ENCODE assay signal across 8 cellular contexts in the genomic region with DNA sequence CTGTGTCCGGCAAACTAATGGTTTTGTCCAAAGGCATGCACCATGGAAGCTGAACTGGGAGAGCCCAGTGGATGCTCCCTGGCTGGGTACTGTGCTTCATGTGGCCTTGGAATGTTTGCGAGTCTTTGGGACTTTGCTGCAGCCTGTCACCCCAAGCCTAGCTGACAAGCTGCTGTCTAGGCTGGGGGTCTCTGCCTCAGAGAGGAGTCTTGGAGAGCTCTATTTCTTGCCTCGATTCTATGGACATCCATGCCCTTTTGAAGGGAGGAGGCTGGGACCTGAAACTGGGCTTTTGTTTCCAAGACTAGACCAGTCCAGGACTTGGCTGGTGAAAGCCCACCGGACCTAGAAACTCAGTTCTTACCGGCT. TPM values are rescaled to one million over a fixed set of nuclear protein-coding genes. Genes with fewer than 3 reads are reported as not detected.
DNase-seq lines count a peak whose midpoint lies in the region; FAIRE-seq and TF ChIP-seq lines count a peak whose summit lies in the region.

No MANE protein-coding gene starts in this region.

- intact Hi-C loops in ovary (cut with DNase I) = loop anchor here in 1 of 4 donors (10.0 kb wide), 1 partner anchor 192 kb away; a partner anchor contains a TSS

- H2AFZ ChIP-seq in H1 (ENCODE audit: low read length) = no peak overlapping the region
- no peak overlapping the region for H2AFZ ChIP-seq in neural progenitor cell (replicated peaks)

- H3K9me3 Mint-ChIP-seq in neural progenitor cell = no peaks in the 10 kb centered on the region

- POLR2A ChIA-PET in H1 (lab: Charles Lee; ENCODE audit: partially characterized antibody) = interaction anchor here (0.7 to 2.8 kb wide), 6 partner anchors 10 to 1537 kb away, joined by 3 to 26 read pairs (median 3); a partner anchor contains a TSS

- no peak overlapping the region for H4K91ac ChIP-seq in H1 (replicated peaks; ENCODE audit: insufficient read length, low read length)

- no peak overlapping the region for H3K4ac ChIP-seq in H1 (replicated peaks; ENCODE audit: insufficient read length, low read depth, low read length)

- H2AK5ac ChIP-seq in H1 (ENCODE audit: low read depth, low read length) = no peak overlapping the region

- H2BK12ac ChIP-seq in H1 (ENCODE audit: low read depth, low read length) = no peak overlapping the region

- H2BK20ac ChIP-seq in H1 (ENCODE audit: low read length) = no peak overlapping the region

- peak; percentile 21 for DNase-seq in D341Med (ENCODE audit: low spot score)
- no peak for DNase-seq in NT2/D1 (ENCODE audit: low read depth, low spot score)
- no peak for DNase-seq in H1 (ENCODE audit: low read depth in 1 of 2, low spot score in 2 of 2)
- DNase-seq in neural progenitor cell (ENCODE audit: low spot score) = peak; percentile 31
- DNase-seq in GM12892 (ENCODE audit: insufficient read length) = no peak
- no peak for DNase-seq in 8988T
- DNase-seq in ovary = no peak
- DNase-seq in SK-N-DZ (ENCODE audit: low spot score) = no peak

- peaks cover 29% of the 10 kb centered on the region for H3K4me1 Mint-ChIP-seq in neural progenitor cell

- H3K4me3 ChIP-seq in NT2/D1 (ENCODE audit: insufficient read length, low read depth) (peak overlapping the region; percentile 87), H1 (ENCODE audit: extremely low read depth in 1 of 4, insufficient read depth in 2 of 4, low read depth in 3 of 4, low read length in 4 of 4) (peak overlapping the region; percentile 85 to 92 (median 90)), neural progenitor cell (peak overlapping the region; percentile 67), ovary (no peak overlapping the region)

- H3K27ac Mint-ChIP-seq in neural progenitor cell = no peak overlapping the region

- no peak overlapping the region for H3K27ac ChIP-seq in H1 (ENCODE audit: low read depth, low read length)
- H3K27ac ChIP-seq in neural progenitor cell = no peak overlapping the region
- H3K27ac ChIP-seq in ovary = no peak overlapping the region

- TF ChIP-seq POLR2A in H1 (IDR thresholded peaks at IDR 0.05; ENCODE audit: control extremely low read depth in 1 of 2, low read depth in 2 of 2, low read length in 2 of 2) (no peak), GM12892 (IDR thresholded peaks at IDR 0.05; ENCODE audit: low read depth, low read length) (no peak), ovary (IDR thresholded peaks at IDR 0.05) (no peak)

- H3K4me2 ChIP-seq in H1 (ENCODE audit: insufficient read depth in 1 of 2, low read depth in 2 of 2, low read length in 2 of 2) = peak overlapping the region; percentile 88 to 98
- H3K4me2 ChIP-seq in neural progenitor cell = peak overlapping the region; percentile 95

- no peaks in the 10 kb centered on the region for H3K27me3 ChIP-seq in NT2/D1 (ENCODE audit: insufficient read depth, insufficient read length)
- H3K27me3 ChIP-seq in H1 (replicated peaks in 1 of 4; ENCODE audit: control insufficient read depth in 3 of 4, extremely low read depth in 1 of 4, insufficient read depth in 3 of 4, low read length in 3 of 4) = no peaks in the 10 kb centered on the region; a peak in 1 of 7 replicates
- H3K27me3 ChIP-seq in neural progenitor cell = no peaks in the 10 kb centered on the region
- H3K27me3 ChIP-seq in ovary = peaks cover 2% of the 10 kb centered on the region

- H4K20me1 ChIP-seq in H1 (replicated peaks in 1 of 2; ENCODE audit: control insufficient read depth in 1 of 2, insufficient read depth in 2 of 2, low read length in 2 of 2) (peaks cover 16 to 29% of the 10 kb centered on the region in 2 experiments), neural progenitor cell (ENCODE audit: low read depth) (peaks cover 22% of the 10 kb centered on the region)

- H3K23ac ChIP-seq in H1 (ENCODE audit: insufficient read length) = no peak overlapping the region

- TF ChIP-seq CTCF in H1 (IDR thresholded peaks at IDR 0.05; ENCODE audit: control extremely low read depth in 1 of 3, insufficient read depth in 1 of 3, low read depth in 1 of 3, low read length in 3 of 3) (no peak), neural progenitor cell (IDR thresholded peaks at IDR 0.05) (no peak), ovary (IDR thresholded peaks at IDR 0.05) (no peak)

- WGBS in H1 (ENCODE audit: extremely low coverage in 1 of 2, insufficient coverage in 1 of 2, insufficient read length in 1 of 2, insufficient replicate concordance in 2 of 2, low coverage in 1 of 2, low lambda C conversion rate in 2 of 2, missing lambda C conversion rate in 1 of 2), 2 experiments = 66% methylated on average over 5 of the region's 5 CpGs; no CpG with 5 or more reads in 1 of the 2 experiments
- 30 to 48% (median 33%) methylated on average over 5 of the region's 5 CpGs for WGBS in ovary, 3 donors

- no peaks in the 10 kb centered on the region for H3K27me3 Mint-ChIP-seq in neural progenitor cell (ENCODE audit: insufficient read depth, low read depth)

- H2BK120ac ChIP-seq in H1 (replicated peaks; ENCODE audit: low read depth, low read length) = no peak overlapping the region

- H2BK5ac ChIP-seq in H1 (ENCODE audit: low read depth, low read length) = no peak overlapping the region

- H4K8ac ChIP-seq in H1 (ENCODE audit: extremely low read depth, insufficient read depth, low read length) = no peak overlapping the region

- H3K36me3 Mint-ChIP-seq in neural progenitor cell = peaks cover 8% of the 10 kb centered on the region

- H3K4me1 ChIP-seq in NT2/D1 (ENCODE audit: insufficient read depth, insufficient read length) (peaks cover 3% of the 10 kb centered on the region), H1 (replicated peaks in 1 of 4; ENCODE audit: control insufficient read depth in 3 of 4, insufficient read depth in 4 of 4, low read length in 3 of 4) (peaks cover 0 to 7% (median 5%) of the 10 kb centered on the region in 4 experiments; a peak in 4 of 7 replicates), neural progenitor cell (peaks cover 27% of the 10 kb centered on the region), ovary (ENCODE audit: insufficient read depth) (peaks cover 9% of the 10 kb centered on the region)

- H3K79me2 ChIP-seq in H1 (ENCODE audit: control insufficient read depth in 1 of 2, insufficient read depth in 2 of 2, low read length in 2 of 2) (peaks cover 21 to 61% of the 10 kb centered on the region in 2 experiments), neural progenitor cell (ENCODE audit: low read depth) (peaks cover 51% of the 10 kb centered on the region)

- no peak overlapping the region for H3K18ac ChIP-seq in H1 (ENCODE audit: extremely low read depth, low read length)

- peaks cover 50% of the 10 kb centered on the region for H3K36me3 ChIP-seq in NT2/D1 (ENCODE audit: insufficient read depth, insufficient read length, low read length)
- H3K36me3 ChIP-seq in H1 (ENCODE audit: control insufficient read depth in 2 of 4, insufficient read depth in 4 of 4, low read length in 3 of 4) = peaks cover 3 to 16% (median 5%) of the 10 kb centered on the region in 4 experiments; a peak in 5 of 8 replicates
- H3K36me3 ChIP-seq in neural progenitor cell = no peaks in the 10 kb centered on the region
- H3K36me3 ChIP-seq in ovary = no peaks in the 10 kb centered on the region

- H3F3A ChIP-seq in neural progenitor cell (ENCODE audit: low read depth) = peaks cover 18% of the 10 kb centered on the region

- peaks cover 7% of the 10 kb centered on the region for H3K79me1 ChIP-seq in H1 (ENCODE audit: low read depth, low read length)

- H3K14ac ChIP-seq in H1 (ENCODE audit: insufficient read length) = no peak overlapping the region

- TF ChIP-seq RAD21 in H1 (IDR thresholded peaks at IDR 0.05 in 1 of 2, conservative IDR thresholded peaks at IDR 0.05 in 1 of 2; ENCODE audit: low read depth in 2 of 2, low read length in 2 of 2) = no peak

- no peaks in the 10 kb centered on the region for H3K9me3 ChIP-seq in NT2/D1 (ENCODE audit: insufficient read depth, low read length)
- H3K9me3 ChIP-seq in H1 (ENCODE audit: insufficient read depth in 2 of 2, low read depth in 1 of 2, low read length in 1 of 2) = no peaks in the 10 kb centered on the region
- H3K9me3 ChIP-seq in neural progenitor cell (ENCODE audit: low read depth) = no peaks in the 10 kb centered on the region
- H3K9me3 ChIP-seq in ovary = no peaks in the 10 kb centered on the region

- H2BK15ac ChIP-seq in H1 (ENCODE audit: low read length) = no peak overlapping the region

- H3K9ac ChIP-seq in NT2/D1 (ENCODE audit: insufficient read length, low read depth) (peak overlapping the region; percentile 98), H1 (replicated peaks in 1 of 4; ENCODE audit: extremely low read depth in 1 of 4, low read depth in 3 of 4, low read length in 3 of 4) (peak overlapping the region in 2 of 4 experiments; percentile 10 to 47; a peak in 3 of 7 replicates), neural progenitor cell (no peak overlapping the region)

- no peak for TF ChIP-seq EP300 in H1 (IDR thresholded peaks at IDR 0.05; ENCODE audit: borderline replicate concordance in 1 of 2, low read depth in 2 of 2, low read length in 2 of 2)
- no peak for TF ChIP-seq EP300 in ovary (IDR thresholded peaks at IDR 0.05)

- H3K23me2 ChIP-seq in H1 (ENCODE audit: low read depth, low read length) = peaks cover 22% of the 10 kb centered on the region

- no peak for FAIRE-seq in H1 (lab: Jason Lieb, UNC)
- no peak for FAIRE-seq in GM12892 (lab: Jason Lieb, UNC)

- H3K56ac ChIP-seq in H1 (replicated peaks; ENCODE audit: insufficient read length, low read depth, low read length) = no peak overlapping the region

- CTCF ChIA-PET in H1 (lab: Charles Lee; ENCODE audit: partially characterized antibody) = interaction anchor here (0.7 to 2.2 kb wide), 16 partner anchors 10 to 347 kb away, joined by 3 to 18 read pairs (median 4); no protein-coding TSS in a partner anchor

- no peak overlapping the region for H4K5ac ChIP-seq in H1 (ENCODE audit: insufficient read length, low read depth, low read length)

- peak overlapping the region; percentile 92 for H3K4me3 Mint-ChIP-seq in neural progenitor cell

RNA-seq across cellular contexts. Expression of a gene that starts 1.7 kb away (rescaled TPM):
- 26.8 and 27.2 TPM in 2 replicates for total RNA-seq in H1 (2021; fragmentation: NEBNext Ultra II Directional; extraction: Animal tissue kit (Norgen Biotek cat#: 25700))
- polyA plus RNA-seq in H1 (2011; rRNA removed) = 15.7 and 18.9 TPM in 2 replicates
- polyA plus RNA-seq in H1 (2011; cell fraction: cytosol; rRNA removed) = 14.5 TPM
- polyA plus RNA-seq in H1 (2011; cell fraction: nucleus; rRNA removed) = 29.7 TPM
- 15.5 to 21.2 TPM (median 17.2 TPM) in 4 replicates for polyA plus RNA-seq in H1 (2012, experiment 1 of 2)
- polyA plus RNA-seq in H1 (2012, experiment 2 of 2) = 15.7 TPM
- polyA plus RNA-seq in H1 (2013, experiment 1 of 2) = 15.6 TPM
- polyA plus RNA-seq in H1 (2013, experiment 2 of 2) = 13.8 TPM
- 37.6 and 40.7 TPM in 2 replicates for polyA minus RNA-seq in H1 (2011; rRNA and poly(A)+ RNA removed)
- 18.6 TPM for polyA minus RNA-seq in H1 (2011; cell fraction: cytosol; rRNA and poly(A)+ RNA removed)
- 49.0 TPM for polyA minus RNA-seq in H1 (2011; cell fraction: nucleus; rRNA and poly(A)+ RNA removed)
- 5.7 and 8.4 TPM in 2 replicates for total RNA-seq in neural progenitor cell (ENCODE audit: low replicate concordance)
- polyA plus RNA-seq in GM12892 (2012; ENCODE audit: missing spikeins) = 10.6 TPM
- total RNA-seq in ovary = 1 to 10 TPM; 3.2 to 7.7 (median 5.0) TPM
- 1 to 10 TPM; 1.8 to 4.7 TPM for polyA plus RNA-seq in ovary
- 6.4 and 8.5 TPM in 2 replicates for polyA plus RNA-seq in SK-N-DZ (2014; cell fraction: cytosol; rRNA removed)
- 7.2 and 8.0 TPM in 2 replicates for polyA plus RNA-seq in SK-N-DZ (2014; cell fraction: nucleus; rRNA removed)

RNA-seq across cellular contexts. Expression of a gene that starts 31.4 kb away (rescaled TPM):
- 1.2 and 2.4 TPM in 2 replicates for total RNA-seq in H1 (2021; fragmentation: NEBNext Ultra II Directional; extraction: Animal tissue kit (Norgen Biotek cat#: 25700))
- polyA plus RNA-seq in H1 (2011; rRNA removed) (0.42 and 2.3 TPM in 2 replicates), ovary (10 to 100 TPM in 1 of 2 donors, 1 to 10 TPM in 1; 8.1 to 13.4 TPM)
- 1.2 TPM for polyA plus RNA-seq in H1 (2011; cell fraction: cytosol; rRNA removed)
- polyA plus RNA-seq in H1 (2011; cell fraction: nucleus; rRNA removed) = 0.58 TPM
- polyA plus RNA-seq in H1 (2012, experiment 1 of 2) = 1.2 to 3.8 TPM (median 1.7 TPM) in 4 replicates
- 0.12 TPM for polyA plus RNA-seq in H1 (2012, experiment 2 of 2)
- polyA plus RNA-seq in H1 (2013, experiment 1 of 2) = 1.5 TPM
- 1.5 TPM for polyA plus RNA-seq in H1 (2013, experiment 2 of 2)
- polyA minus RNA-seq in H1 (2011; rRNA and poly(A)+ RNA removed) = 3.0 and 4.4 TPM in 2 replicates
- polyA minus RNA-seq in H1 (2011; cell fraction: cytosol; rRNA and poly(A)+ RNA removed) = 2.3 TPM
- 3.0 TPM for polyA minus RNA-seq in H1 (2011; cell fraction: nucleus; rRNA and poly(A)+ RNA removed)
- total RNA-seq in neural progenitor cell (ENCODE audit: low replicate concordance) (3.1 and 8.2 TPM in 2 replicates), ovary (10 to 100 TPM in 6 of 7 donors, 1 to 10 TPM in 1; 9.7 to 22.1 (median 15.3) TPM)
- 0.34 TPM for polyA plus RNA-seq in GM12892 (2012; ENCODE audit: missing spikeins)
- not detected in 2 replicates for polyA plus RNA-seq in SK-N-DZ (2014; cell fraction: cytosol; rRNA removed)
- 0.16 TPM in 1 of 2 replicates, not detected in the other for polyA plus RNA-seq in SK-N-DZ (2014; cell fraction: nucleus; rRNA removed)

Comparison
In these comparisons a context has a peak if more than half of its experiments do, and no peak if none do; other contexts are left out.
1. DNase-seq: peak in D341Med (single experiment) and neural progenitor cell (single experiment); none in NT2/D1 (single experiment), H1 (0 of 2), GM12892 (single experiment), 8988T (single experiment), ovary (0 of 5) and SK-N-DZ (single experiment).